In the genomic region with DNA sequence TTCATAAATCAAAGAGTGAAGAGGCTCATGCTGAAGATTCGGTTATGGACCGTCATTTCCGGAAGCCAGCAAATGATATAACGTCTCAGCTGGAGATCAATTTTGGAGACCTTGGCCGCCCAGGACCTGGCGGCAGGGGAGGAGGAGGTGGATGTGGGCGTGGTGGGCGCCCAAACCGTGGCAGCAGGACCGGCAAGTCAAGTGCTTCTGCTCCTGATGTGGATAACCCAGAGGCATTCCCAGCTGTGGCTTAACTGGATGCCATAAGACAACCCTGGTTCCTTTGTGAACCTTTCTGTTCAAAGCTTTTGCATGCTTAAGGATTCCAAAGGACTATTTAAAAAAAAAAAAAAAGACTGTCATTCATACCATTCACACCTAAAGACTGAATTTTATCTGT, we compare ENCODE assay signal across 25 cellular contexts.
"Had no signal": no experiment of that assay in that cellular context is flagged by ENCODE, and none has a peak within 500 bp of the region (broad histone marks: within the 10 kb centered on the region; RNA-seq: fewer than 3 reads in every experiment).

No MANE protein-coding gene starts in this region.

- H3K4me1 ChIP-seq: stomach, suprapubic skin, testis, thyroid gland, tibial artery, tibial nerve, transverse colon, upper lobe of left lung, upper lobe of right lung, uterus, vagina had no signal

- H3K4me3 ChIP-seq: stomach, suprapubic skin, testis, thoracic aorta, thyroid gland, tibial artery, tibial nerve, transverse colon, upper lobe of left lung, upper lobe of right lung, uterus, vagina had no signal

- H3K27ac ChIP-seq: stomach, suprapubic skin, testis, thoracic aorta, thyroid gland, tibial artery, tibial nerve, transverse colon, upper lobe of left lung, upper lobe of right lung, uterus, vagina had no signal

- DNase-seq: stimulated activated CD4-positive, alpha-beta T cell treated with anti-CD3 and anti-CD28 coated beads, Interleukin-2, amount 100 ng/mL, for 48 hours; stimulated activated CD4-positive, alpha-beta T cell treated with anti-CD3 and anti-CD28 coated beads, Interleukin-4, amount 100 ng/mL, for 1 hour; stimulated activated CD4-positive, alpha-beta T cell treated with anti-CD3 and anti-CD28 coated beads, Interleukin-4, amount 100 ng/mL, for 24 hours; stimulated activated CD4-positive, alpha-beta T cell treated with anti-CD3 and anti-CD28 coated beads, Interleukin-4, amount 100 ng/mL, for 4 hours; stimulated activated CD8-positive, alpha-beta memory T cell treated with anti-CD3 and anti-CD28 coated beads, Interleukin-4, amount 100 ng/mL, for 48 hours; stimulated activated naive B cell treated with anti-CD40 and anti-IgM and Interleukin-4, amounts not matched to agents 10 μg/mL and 1 μg/mL and 100 μg/mL, for 72 hours; stimulated activated naive CD4-positive, alpha-beta T cell; stimulated activated naive CD4-positive, alpha-beta T cell treated with Interleukin-2 at 50 U/mL for 16 hours; stimulated activated naive CD8-positive, alpha-beta T cell treated with anti-CD3 and anti-CD28 coated beads, Interleukin-15, amount 100 ng/mL, for 72 hours; stimulated activated naive CD8-positive, alpha-beta T cell treated with anti-CD3 and anti-CD28 coated beads, Interleukin-15, Interleukin-2, amounts not matched to agents 100 U/mL and 50 U/mL, for 24 hours; stomach; substantia nigra; testis; thyroid gland; tibial artery; transverse colon; upper lobe of right lung; uterus had no signal

- H3K36me3 ChIP-seq: stomach, suprapubic skin, thoracic aorta, thyroid gland, tibial artery, tibial nerve, transverse colon, upper lobe of left lung, upper lobe of right lung, uterus, vagina had no signal

- H3K9me3 ChIP-seq: suprapubic skin, testis, thoracic aorta, thyroid gland, tibial nerve, transverse colon, upper lobe of left lung, upper lobe of right lung, uterus, vagina had no signal

- H3K27me3 ChIP-seq: stomach, suprapubic skin, testis, thyroid gland, tibial artery, tibial nerve, transverse colon, upper lobe of left lung, upper lobe of right lung, uterus, vagina had no signal

- ATAC-seq: stimulated activated effector memory CD8-positive, alpha-beta T cell treated with anti-CD3 and anti-CD28 coated beads, Interleukin-12 subunit alpha, Interleukin-12 subunit beta, amount 100 ng/mL, for 72 hours; stimulated activated memory B cell treated with anti-CD40 and anti-IgM and Interleukin-4, amounts not matched to agents 10 μg/mL and 1 μg/mL and 100 μg/mL, for 72 hours; stimulated activated naive B cell treated with anti-CD40 and anti-IgM and Interleukin-4, amounts not matched to agents 10 μg/mL and 1 μg/mL and 100 μg/mL, for 72 hours; stimulated activated naive CD8-positive, alpha-beta T cell treated with anti-CD3 and anti-CD28 coated beads, Interleukin-15, amount 100 ng/mL, for 72 hours; stimulated activated naive CD8-positive, alpha-beta T cell treated with anti-CD3 and anti-CD28 coated beads, Interleukin-15, Interleukin-2, amounts not matched to agents 100 U/mL and 50 U/mL, for 24 hours; upper lobe of right lung had no signal
